ENCODE assay signal across 9 cellular contexts in genomic region chr12:104603545-104603973, GRCh38.
DNase-seq lines count a peak whose midpoint lies in the region; ATAC-seq and TF ChIP-seq lines count a peak whose summit lies in the region.
"Had no signal": no experiment of that assay in that cellular context is flagged by ENCODE, and none has a peak within 500 bp of the region (broad histone marks: within the 10 kb centered on the region; RNA-seq: fewer than 3 reads in every experiment).

No MANE protein-coding gene starts in this region.

- H3K4me3 Mint-ChIP-seq in activated CD4-positive, alpha-beta T cell treated with anti-CD3 and anti-CD28 coated beads, Interleukin-2, amount 10 ng/mL, durations not matched to agents 7 days and 5 days, result peak overlapping the region; percentile 17

- H3K27me3 Mint-ChIP-seq in activated CD4-positive, alpha-beta T cell treated with anti-CD3 and anti-CD28 coated beads, Interleukin-2, amount 10 ng/mL, durations not matched to agents 7 days and 5 days, result no peaks in the 10 kb centered on the region

- CTCF ChIA-PET in activated CD4-positive, alpha-beta T cell treated with anti-CD3 and anti-CD28 coated beads, Interleukin-2, amount 10 ng/mL, durations not matched to agents 7 days and 5 days (lab: Charles Lee), result interaction anchor here (1.3 to 1.6 kb wide), 2 partner anchors 35 to 222 kb away, joined by 3 to 4 read pairs; no protein-coding TSS in a partner anchor

- H3K36me3 ChIP-seq in gastroesophageal sphincter (no peaks in the 10 kb centered on the region), suprapubic skin (no peaks in the 10 kb centered on the region)

- H3K4me1 Mint-ChIP-seq in activated CD4-positive, alpha-beta T cell treated with anti-CD3 and anti-CD28 coated beads, Interleukin-2, amount 10 ng/mL, durations not matched to agents 7 days and 5 days, result peaks cover 57% of the 10 kb centered on the region

- no peak for ATAC-seq in gastroesophageal sphincter

- no peak for DNase-seq in activated CD4-positive, alpha-beta T cell treated with anti-CD3 and anti-CD28 coated beads, Interleukin-2, amount 10 ng/mL, durations not matched to agents 7 days and 5 days
- no peak for DNase-seq in activated CD4-positive, alpha-beta T cell treated with anti-CD3 and anti-CD28 coated beads for 48 hours
- DNase-seq in T1000 (lab: John Stamatoyannopoulos, UW), result peak; percentile 25
- DNase-seq in suprapubic skin (ENCODE audit: low spot score in 2 of 2), result no peak
- no peak for DNase-seq in activated CD8-positive, alpha-beta memory T cell treated with anti-CD3 and anti-CD28 coated beads for 24 hours
- no peak for DNase-seq in cerebellar cortex (ENCODE audit: low spot score)
- DNase-seq in NCI-H2196 treated with DMSO at 0.1 percent for 48 hours (lab: John Stamatoyannopoulos, UW; ENCODE audit: unreplicated experiment), result no peak
- DNase-seq: NCI-H2081 treated with DMSO at 0.1 percent for 48 hours had no signal

- H3K9me3 ChIP-seq in gastroesophageal sphincter, result no peaks in the 10 kb centered on the region
- H3K9me3 ChIP-seq in suprapubic skin, result no peaks in the 10 kb centered on the region

- peak overlapping the region; percentile 78 for H3K27ac Mint-ChIP-seq in activated CD4-positive, alpha-beta T cell treated with anti-CD3 and anti-CD28 coated beads, Interleukin-2, amount 10 ng/mL, durations not matched to agents 7 days and 5 days

- POLR2A ChIA-PET in activated CD4-positive, alpha-beta T cell treated with anti-CD3 and anti-CD28 coated beads, Interleukin-2, amount 10 ng/mL, durations not matched to agents 7 days and 5 days (lab: Charles Lee), result interaction anchor here (1.8 kb wide), 1 partner anchor 125 kb away, joined by 5 read pairs; no protein-coding TSS in a partner anchor

- H3K36me3 Mint-ChIP-seq in activated CD4-positive, alpha-beta T cell treated with anti-CD3 and anti-CD28 coated beads, Interleukin-2, amount 10 ng/mL, durations not matched to agents 7 days and 5 days (ENCODE audit: low read depth), result peaks cover 40% of the 10 kb centered on the region

- no peak for TF ChIP-seq POLR2A in gastroesophageal sphincter (IDR thresholded peaks at IDR 0.05)
- no peak for TF ChIP-seq POLR2A in suprapubic skin (IDR thresholded peaks at IDR 0.05)

- TF ChIP-seq CTCF in gastroesophageal sphincter (IDR thresholded peaks at IDR 0.05) (no peak), suprapubic skin (IDR thresholded peaks at IDR 0.05) (no peak)

- no peak overlapping the region for H3K4me3 ChIP-seq in gastroesophageal sphincter
- H3K4me3 ChIP-seq in suprapubic skin, result no peak overlapping the region

- H3K4me1 ChIP-seq in gastroesophageal sphincter, result peaks cover 0 to 56% (median 3%) of the 10 kb centered on the region in 3 donors
- H3K4me1 ChIP-seq in suprapubic skin, result peaks cover 46% of the 10 kb centered on the region

- no peaks in the 10 kb centered on the region for H3K27me3 ChIP-seq in gastroesophageal sphincter
- H3K27me3 ChIP-seq in suprapubic skin, result no peaks in the 10 kb centered on the region

- H3K9me3 Mint-ChIP-seq in activated CD4-positive, alpha-beta T cell treated with anti-CD3 and anti-CD28 coated beads, Interleukin-2, amount 10 ng/mL, durations not matched to agents 7 days and 5 days, result no peaks in the 10 kb centered on the region

- WGBS in gastroesophageal sphincter (ENCODE audit: low coverage in 1 of 2), 2 donors, result 80 to 100% methylated on average over 1 of the region's 1 CpG
- 100% methylated on average over 1 of the region's 1 CpG for WGBS in suprapubic skin

- H3K27ac ChIP-seq in gastroesophageal sphincter (peak overlapping the region in 3 of 4 donors; percentile 55 to 65 (median 63)), suprapubic skin (peak overlapping the region; percentile 83)

- no peak for TF ChIP-seq EP300 in gastroesophageal sphincter (IDR thresholded peaks at IDR 0.05)
- no peak for TF ChIP-seq EP300 in suprapubic skin (IDR thresholded peaks at IDR 0.05)
